ENCODE assay signal across 1 cellular context in the genomic region with DNA sequence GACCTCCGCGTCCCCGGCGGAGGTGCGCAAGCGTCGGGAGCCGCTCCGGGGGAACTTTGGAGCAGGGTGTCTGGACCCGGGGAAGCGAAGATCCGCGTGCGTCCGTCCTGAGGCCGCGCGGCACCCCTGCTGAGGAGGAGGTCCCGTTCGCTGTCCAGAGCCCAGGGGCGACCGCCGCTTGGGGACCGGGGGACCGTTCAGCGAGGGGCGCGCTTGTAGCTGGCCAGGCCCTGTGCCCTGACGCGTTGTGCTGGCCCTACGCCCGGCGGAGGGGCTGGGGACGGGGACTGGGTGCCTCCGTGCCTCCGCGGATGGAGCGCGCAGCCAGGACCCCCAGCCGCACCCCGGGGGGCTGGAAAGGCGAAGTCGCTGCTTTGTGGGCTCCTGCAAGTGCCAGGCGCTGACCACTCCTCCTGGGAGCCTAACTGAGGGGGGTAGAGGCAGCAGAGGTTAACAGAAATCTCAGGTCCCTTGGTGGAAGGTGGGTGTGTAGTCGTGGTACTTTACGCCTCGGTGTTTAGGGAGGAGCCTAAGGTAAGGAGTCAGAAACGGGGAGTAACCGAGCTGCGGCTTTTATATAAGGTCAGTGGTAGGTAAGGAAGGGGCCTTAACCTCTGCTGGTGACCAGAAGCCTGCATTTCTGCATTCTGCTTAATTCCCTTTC.
TF ChIP-seq lines count a peak whose summit lies in the region.

A gene (plus strand): TSS at position 605 of the 664 bp plus-strand sequence. CDS start 90,642 bp downstream, outside the sequence.

TF ChIP-seq in HepG2, 621 proteins besides CTCF, POLR2A, EP300 and RAD21 (continued from another document and continues in another):
- no peak for TF ChIP-seq SRY (CRISPR knock-in tag; IDR thresholded peaks at IDR 0.05)
- TF ChIP-seq, protein P1, sequence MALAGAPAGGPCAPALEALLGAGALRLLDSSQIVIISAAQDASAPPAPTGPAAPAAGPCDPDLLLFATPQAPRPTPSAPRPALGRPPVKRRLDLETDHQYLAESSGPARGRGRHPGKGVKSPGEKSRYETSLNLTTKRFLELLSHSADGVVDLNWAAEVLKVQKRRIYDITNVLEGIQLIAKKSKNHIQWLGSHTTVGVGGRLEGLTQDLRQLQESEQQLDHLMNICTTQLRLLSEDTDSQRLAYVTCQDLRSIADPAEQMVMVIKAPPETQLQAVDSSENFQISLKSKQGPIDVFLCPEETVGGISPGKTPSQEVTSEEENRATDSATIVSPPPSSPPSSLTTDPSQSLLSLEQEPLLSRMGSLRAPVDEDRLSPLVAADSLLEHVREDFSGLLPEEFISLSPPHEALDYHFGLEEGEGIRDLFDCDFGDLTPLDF (CRISPR knock-in tag; IDR thresholded peaks at IDR 0.05), result no peak
- TF ChIP-seq, protein P2, sequence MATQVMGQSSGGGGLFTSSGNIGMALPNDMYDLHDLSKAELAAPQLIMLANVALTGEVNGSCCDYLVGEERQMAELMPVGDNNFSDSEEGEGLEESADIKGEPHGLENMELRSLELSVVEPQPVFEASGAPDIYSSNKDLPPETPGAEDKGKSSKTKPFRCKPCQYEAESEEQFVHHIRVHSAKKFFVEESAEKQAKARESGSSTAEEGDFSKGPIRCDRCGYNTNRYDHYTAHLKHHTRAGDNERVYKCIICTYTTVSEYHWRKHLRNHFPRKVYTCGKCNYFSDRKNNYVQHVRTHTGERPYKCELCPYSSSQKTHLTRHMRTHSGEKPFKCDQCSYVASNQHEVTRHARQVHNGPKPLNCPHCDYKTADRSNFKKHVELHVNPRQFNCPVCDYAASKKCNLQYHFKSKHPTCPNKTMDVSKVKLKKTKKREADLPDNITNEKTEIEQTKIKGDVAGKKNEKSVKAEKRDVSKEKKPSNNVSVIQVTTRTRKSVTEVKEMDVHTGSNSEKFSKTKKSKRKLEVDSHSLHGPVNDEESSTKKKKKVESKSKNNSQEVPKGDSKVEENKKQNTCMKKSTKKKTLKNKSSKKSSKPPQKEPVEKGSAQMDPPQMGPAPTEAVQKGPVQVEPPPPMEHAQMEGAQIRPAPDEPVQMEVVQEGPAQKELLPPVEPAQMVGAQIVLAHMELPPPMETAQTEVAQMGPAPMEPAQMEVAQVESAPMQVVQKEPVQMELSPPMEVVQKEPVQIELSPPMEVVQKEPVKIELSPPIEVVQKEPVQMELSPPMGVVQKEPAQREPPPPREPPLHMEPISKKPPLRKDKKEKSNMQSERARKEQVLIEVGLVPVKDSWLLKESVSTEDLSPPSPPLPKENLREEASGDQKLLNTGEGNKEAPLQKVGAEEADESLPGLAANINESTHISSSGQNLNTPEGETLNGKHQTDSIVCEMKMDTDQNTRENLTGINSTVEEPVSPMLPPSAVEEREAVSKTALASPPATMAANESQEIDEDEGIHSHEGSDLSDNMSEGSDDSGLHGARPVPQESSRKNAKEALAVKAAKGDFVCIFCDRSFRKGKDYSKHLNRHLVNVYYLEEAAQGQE (IDR thresholded peaks at IDR 0.05; ENCODE audit: borderline replicate concordance in 1 of 2, low read depth in 1 of 2, low read length in 2 of 2), result no peak
- TF ChIP-seq BORCS8-MEF2B (CRISPR knock-in tag; IDR thresholded peaks at IDR 0.05), result no peak
- TF ChIP-seq, protein P3, sequence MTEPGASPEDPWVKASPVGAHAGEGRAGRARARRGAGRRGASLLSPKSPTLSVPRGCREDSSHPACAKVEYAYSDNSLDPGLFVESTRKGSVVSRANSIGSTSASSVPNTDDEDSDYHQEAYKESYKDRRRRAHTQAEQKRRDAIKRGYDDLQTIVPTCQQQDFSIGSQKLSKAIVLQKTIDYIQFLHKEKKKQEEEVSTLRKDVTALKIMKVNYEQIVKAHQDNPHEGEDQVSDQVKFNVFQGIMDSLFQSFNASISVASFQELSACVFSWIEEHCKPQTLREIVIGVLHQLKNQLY (CRISPR knock-in tag; IDR thresholded peaks at IDR 0.05), result no peak
- TF ChIP-seq ZNF383 (CRISPR knock-in tag; IDR thresholded peaks at IDR 0.05; ENCODE audit: borderline replicate concordance), result no peak
- no peak for TF ChIP-seq RARG (CRISPR knock-in tag; IDR thresholded peaks at IDR 0.05; ENCODE audit: low read depth)
- no peak for TF ChIP-seq FOXA1 (IDR thresholded peaks at IDR 0.05)
- TF ChIP-seq FOXA1 (CRISPR knock-in tag; IDR thresholded peaks at IDR 0.05), result no peak
- no peak for TF ChIP-seq AHR (CRISPR knock-in tag; IDR thresholded peaks at IDR 0.05)
- no peak for TF ChIP-seq ZNF251 (CRISPR knock-in tag; IDR thresholded peaks at IDR 0.05)
- no peak for TF ChIP-seq ZNF737 (CRISPR knock-in tag; IDR thresholded peaks at IDR 0.05; ENCODE audit: borderline replicate concordance)
- TF ChIP-seq ZNF121 (CRISPR knock-in tag; IDR thresholded peaks at IDR 0.05), result 0 out of 2 replicates have a peak, but pooled peaks have one; percentile 31
- TF ChIP-seq, protein P4, sequence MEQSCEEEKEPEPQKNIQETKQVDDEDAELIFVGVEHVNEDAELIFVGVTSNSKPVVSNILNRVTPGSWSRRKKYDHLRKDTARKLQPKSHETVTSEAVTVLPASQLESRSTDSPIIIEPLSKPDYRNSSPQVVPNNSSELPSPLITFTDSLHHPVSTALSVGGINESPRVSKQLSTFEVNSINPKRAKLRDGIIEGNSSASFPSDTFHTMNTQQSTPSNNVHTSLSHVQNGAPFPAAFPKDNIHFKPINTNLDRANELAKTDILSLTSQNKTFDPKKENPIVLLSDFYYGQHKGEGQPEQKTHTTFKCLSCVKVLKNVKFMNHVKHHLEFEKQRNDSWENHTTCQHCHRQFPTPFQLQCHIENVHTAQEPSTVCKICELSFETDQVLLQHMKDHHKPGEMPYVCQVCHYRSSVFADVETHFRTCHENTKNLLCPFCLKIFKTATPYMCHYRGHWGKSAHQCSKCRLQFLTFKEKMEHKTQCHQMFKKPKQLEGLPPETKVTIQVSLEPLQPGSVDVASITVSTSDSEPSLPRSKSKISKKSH (CRISPR knock-in tag; IDR thresholded peaks at IDR 0.05; ENCODE audit: borderline replicate concordance), result peak; percentile 68; the same call in 1 of the 2 replicates
- TF ChIP-seq, protein P5, sequence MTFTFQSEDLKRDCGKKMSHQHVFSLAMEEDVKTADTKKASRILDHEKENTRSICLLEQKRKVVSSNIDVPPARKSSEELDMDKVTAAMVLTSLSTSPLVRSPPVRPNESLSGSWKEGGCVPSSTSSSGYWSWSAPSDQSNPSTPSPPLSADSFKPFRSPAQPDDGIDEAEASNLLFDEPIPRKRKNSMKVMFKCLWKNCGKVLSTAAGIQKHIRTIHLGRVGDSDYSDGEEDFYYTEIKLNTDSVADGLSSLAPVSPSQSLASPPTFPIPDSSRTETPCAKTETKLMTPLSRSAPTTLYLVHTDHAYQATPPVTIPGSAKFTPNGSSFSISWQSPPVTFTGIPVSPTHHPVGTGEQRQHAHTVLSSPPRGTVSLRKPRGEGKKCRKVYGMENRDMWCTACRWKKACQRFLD (CRISPR knock-in tag; IDR thresholded peaks at IDR 0.05; ENCODE audit: borderline replicate concordance), result no peak; the same call in 1 of the 2 replicates
- TF ChIP-seq ZNF292 (CRISPR knock-in tag; IDR thresholded peaks at IDR 0.05; ENCODE audit: borderline replicate concordance, low read depth), result 0 out of 2 replicates have a peak, but pooled peaks have one; percentile 40
- TF ChIP-seq, protein P6, sequence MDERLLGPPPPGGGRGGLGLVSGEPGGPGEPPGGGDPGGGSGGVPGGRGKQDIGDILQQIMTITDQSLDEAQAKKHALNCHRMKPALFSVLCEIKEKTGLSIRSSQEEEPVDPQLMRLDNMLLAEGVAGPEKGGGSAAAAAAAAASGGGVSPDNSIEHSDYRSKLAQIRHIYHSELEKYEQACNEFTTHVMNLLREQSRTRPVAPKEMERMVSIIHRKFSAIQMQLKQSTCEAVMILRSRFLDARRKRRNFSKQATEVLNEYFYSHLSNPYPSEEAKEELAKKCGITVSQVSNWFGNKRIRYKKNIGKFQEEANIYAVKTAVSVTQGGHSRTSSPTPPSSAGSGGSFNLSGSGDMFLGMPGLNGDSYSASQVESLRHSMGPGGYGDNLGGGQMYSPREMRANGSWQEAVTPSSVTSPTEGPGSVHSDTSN (CRISPR knock-in tag; IDR thresholded peaks at IDR 0.05), result no peak
- peak; percentile 43; the same call in 1 of the 2 replicates for TF ChIP-seq HDAC2 (CRISPR knock-in tag; IDR thresholded peaks at IDR 0.05)
- TF ChIP-seq ZFP90 (CRISPR knock-in tag; IDR thresholded peaks at IDR 0.05; ENCODE audit: borderline replicate concordance), result no peak
- TF ChIP-seq ZEB1 (IDR thresholded peaks at IDR 0.05; ENCODE audit: insufficient replicate concordance, low read depth), result no peak
- no peak for TF ChIP-seq SETDB1 (CRISPR knock-in tag; IDR thresholded peaks at IDR 0.05; ENCODE audit: borderline replicate concordance)
- TF ChIP-seq, protein P7, sequence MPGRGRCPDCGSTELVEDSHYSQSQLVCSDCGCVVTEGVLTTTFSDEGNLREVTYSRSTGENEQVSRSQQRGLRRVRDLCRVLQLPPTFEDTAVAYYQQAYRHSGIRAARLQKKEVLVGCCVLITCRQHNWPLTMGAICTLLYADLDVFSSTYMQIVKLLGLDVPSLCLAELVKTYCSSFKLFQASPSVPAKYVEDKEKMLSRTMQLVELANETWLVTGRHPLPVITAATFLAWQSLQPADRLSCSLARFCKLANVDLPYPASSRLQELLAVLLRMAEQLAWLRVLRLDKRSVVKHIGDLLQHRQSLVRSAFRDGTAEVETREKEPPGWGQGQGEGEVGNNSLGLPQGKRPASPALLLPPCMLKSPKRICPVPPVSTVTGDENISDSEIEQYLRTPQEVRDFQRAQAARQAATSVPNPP (CRISPR knock-in tag; IDR thresholded peaks at IDR 0.05), result 0 out of 2 replicates have a peak, but pooled peaks have one; percentile 14
- TF ChIP-seq SNAI1 (CRISPR knock-in tag; IDR thresholded peaks at IDR 0.05; ENCODE audit: borderline replicate concordance), result 0 out of 2 replicates have a peak, but pooled peaks have one; percentile 22
- TF ChIP-seq, protein P8, sequence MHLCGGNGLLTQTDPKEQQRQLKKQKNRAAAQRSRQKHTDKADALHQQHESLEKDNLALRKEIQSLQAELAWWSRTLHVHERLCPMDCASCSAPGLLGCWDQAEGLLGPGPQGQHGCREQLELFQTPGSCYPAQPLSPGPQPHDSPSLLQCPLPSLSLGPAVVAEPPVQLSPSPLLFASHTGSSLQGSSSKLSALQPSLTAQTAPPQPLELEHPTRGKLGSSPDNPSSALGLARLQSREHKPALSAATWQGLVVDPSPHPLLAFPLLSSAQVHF (CRISPR knock-in tag; IDR thresholded peaks at IDR 0.05), result no peak
- no peak for TF ChIP-seq DNMT1 (CRISPR knock-in tag; IDR thresholded peaks at IDR 0.05)
- no peak for TF ChIP-seq ONECUT2 (CRISPR knock-in tag; IDR thresholded peaks at IDR 0.05)
- TF ChIP-seq ZNF460 (CRISPR knock-in tag; IDR thresholded peaks at IDR 0.05; ENCODE audit: borderline replicate concordance), result no peak
- no peak for TF ChIP-seq CBX2 (IDR thresholded peaks at IDR 0.05; ENCODE audit: low read depth, low read length)
- no peak for TF ChIP-seq CBX2 (CRISPR knock-in tag; IDR thresholded peaks at IDR 0.05; ENCODE audit: low read depth)
- TF ChIP-seq, protein P9, sequence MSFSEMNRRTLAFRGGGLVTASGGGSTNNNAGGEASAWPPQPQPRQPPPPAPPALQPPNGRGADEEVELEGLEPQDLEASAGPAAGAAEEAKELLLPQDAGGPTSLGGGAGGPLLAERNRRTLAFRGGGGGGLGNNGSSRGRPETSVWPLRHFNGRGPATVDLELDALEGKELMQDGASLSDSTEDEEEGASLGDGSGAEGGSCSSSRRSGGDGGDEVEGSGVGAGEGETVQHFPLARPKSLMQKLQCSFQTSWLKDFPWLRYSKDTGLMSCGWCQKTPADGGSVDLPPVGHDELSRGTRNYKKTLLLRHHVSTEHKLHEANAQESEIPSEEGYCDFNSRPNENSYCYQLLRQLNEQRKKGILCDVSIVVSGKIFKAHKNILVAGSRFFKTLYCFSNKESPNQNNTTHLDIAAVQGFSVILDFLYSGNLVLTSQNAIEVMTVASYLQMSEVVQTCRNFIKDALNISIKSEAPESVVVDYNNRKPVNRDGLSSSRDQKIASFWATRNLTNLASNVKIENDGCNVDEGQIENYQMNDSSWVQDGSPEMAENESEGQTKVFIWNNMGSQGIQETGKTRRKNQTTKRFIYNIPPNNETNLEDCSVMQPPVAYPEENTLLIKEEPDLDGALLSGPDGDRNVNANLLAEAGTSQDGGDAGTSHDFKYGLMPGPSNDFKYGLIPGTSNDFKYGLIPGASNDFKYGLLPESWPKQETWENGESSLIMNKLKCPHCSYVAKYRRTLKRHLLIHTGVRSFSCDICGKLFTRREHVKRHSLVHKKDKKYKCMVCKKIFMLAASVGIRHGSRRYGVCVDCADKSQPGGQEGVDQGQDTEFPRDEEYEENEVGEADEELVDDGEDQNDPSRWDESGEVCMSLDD (CRISPR knock-in tag; IDR thresholded peaks at IDR 0.05; ENCODE audit: borderline replicate concordance), result peak; percentile 73; the same call in 1 of the 2 replicates
- TF ChIP-seq SALL1 (CRISPR knock-in tag; IDR thresholded peaks at IDR 0.05), result peak; percentile 61
- TF ChIP-seq ZNF577 (CRISPR knock-in tag; IDR thresholded peaks at IDR 0.05; ENCODE audit: borderline replicate concordance, low read depth), result no peak
- TF ChIP-seq, protein P10, sequence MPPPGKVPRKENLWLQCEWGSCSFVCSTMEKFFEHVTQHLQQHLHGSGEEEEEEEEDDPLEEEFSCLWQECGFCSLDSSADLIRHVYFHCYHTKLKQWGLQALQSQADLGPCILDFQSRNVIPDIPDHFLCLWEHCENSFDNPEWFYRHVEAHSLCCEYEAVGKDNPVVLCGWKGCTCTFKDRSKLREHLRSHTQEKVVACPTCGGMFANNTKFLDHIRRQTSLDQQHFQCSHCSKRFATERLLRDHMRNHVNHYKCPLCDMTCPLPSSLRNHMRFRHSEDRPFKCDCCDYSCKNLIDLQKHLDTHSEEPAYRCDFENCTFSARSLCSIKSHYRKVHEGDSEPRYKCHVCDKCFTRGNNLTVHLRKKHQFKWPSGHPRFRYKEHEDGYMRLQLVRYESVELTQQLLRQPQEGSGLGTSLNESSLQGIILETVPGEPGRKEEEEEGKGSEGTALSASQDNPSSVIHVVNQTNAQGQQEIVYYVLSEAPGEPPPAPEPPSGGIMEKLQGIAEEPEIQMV (CRISPR knock-in tag; IDR thresholded peaks at IDR 0.05; ENCODE audit: low read depth), result no peak
- peak; percentile 15; the same call in 1 of the 2 replicates for TF ChIP-seq ZNF224 (CRISPR knock-in tag; IDR thresholded peaks at IDR 0.05)
- no peak; the same call in 1 of the 2 replicates for TF ChIP-seq ETV6 (CRISPR knock-in tag; conservative IDR thresholded peaks at IDR 0.05)
- TF ChIP-seq ZNF672 (CRISPR knock-in tag; IDR thresholded peaks at IDR 0.05), result no peak
- TF ChIP-seq RAD51 (IDR thresholded peaks at IDR 0.05; ENCODE audit: borderline replicate concordance), result no peak
- TF ChIP-seq LCORL (IDR thresholded peaks at IDR 0.05), result no peak
- TF ChIP-seq LCORL (CRISPR knock-in tag; IDR thresholded peaks at IDR 0.05), result peak; percentile 59
- TF ChIP-seq NBN (conservative IDR thresholded peaks at IDR 0.05), result no peak
- TF ChIP-seq TOPORS (CRISPR knock-in tag; IDR thresholded peaks at IDR 0.05), result no peak
- TF ChIP-seq GATAD2A (CRISPR knock-in tag; IDR thresholded peaks at IDR 0.05), result no peak
- peak; percentile 76; the same call in 1 of the 2 replicates for TF ChIP-seq ZNF547 (CRISPR knock-in tag; IDR thresholded peaks at IDR 0.05)
- no peak for TF ChIP-seq CREB1 (IDR thresholded peaks at IDR 0.05)
- TF ChIP-seq CREB1 (CRISPR knock-in tag; IDR thresholded peaks at IDR 0.05), result no peak
